Comparison of ENCODE assay signal across 18 cellular contexts in genomic region chr15:95825198-95825597, GRCh38.
"Had no signal": no experiment of that assay in that cellular context is flagged by ENCODE, and none has a peak within 500 bp of the region (broad histone marks: within the 10 kb centered on the region; RNA-seq: fewer than 3 reads in every experiment).

No MANE protein-coding gene starts in this region.

- H3K36me3 ChIP-seq: breast epithelium, heart left ventricle, lower lobe of right lung, neural progenitor cell, thoracic aorta, vagina had no signal

- ATAC-seq: activated T-cell treated with anti-CD3 and anti-CD28 coated beads, Interleukin-2, amount 50 U/mL, for 4 hours; lower lobe of right lung; WTC11 had no signal

- H3K4me2 ChIP-seq: neural progenitor cell had no signal

- H2AFZ ChIP-seq: neural progenitor cell had no signal

- DNase-seq: activated CD4-positive, alpha-beta T cell treated with anti-CD3 and anti-CD28 coated beads, Interleukin-2, amount 50 U/mL, for 4 hours; activated CD8-positive, alpha-beta memory T cell treated with anti-CD3 and anti-CD28 coated beads for 24 hours; activated CD8-positive, alpha-beta memory T cell treated with anti-CD3 and anti-CD28 coated beads, Interleukin-2, amount 50 U/mL, for 48 hours; activated naive CD4-positive, alpha-beta T cell; activated T-cell treated with anti-CD3 and anti-CD28 coated beads, Interleukin-2, amount 50 U/mL, for 4 hours; heart left ventricle; lower lobe of right lung; mesendoderm; naive B cell; stimulated activated CD4-positive, alpha-beta T cell treated with anti-CD3 and anti-CD28 coated beads, Interleukin-4, amount 100 ng/mL, for 24 hours; stimulated activated naive CD4-positive, alpha-beta T cell treated with Interleukin-2 at 50 U/mL for 16 hours; T-helper 9 cell had no signal

- H3K4me3 ChIP-seq: breast epithelium, heart left ventricle, lower lobe of right lung, neural progenitor cell, thoracic aorta, vagina had no signal

- H3K4me1 ChIP-seq: breast epithelium, lower lobe of right lung, vagina had no signal

- H3K27ac ChIP-seq: breast epithelium, epithelial cell of prostate, heart left ventricle, lower lobe of right lung, neural progenitor cell, thoracic aorta, vagina had no signal

- H3K27me3 ChIP-seq: breast epithelium, heart left ventricle, neural progenitor cell, vagina had no signal

- H3K9me3 ChIP-seq: breast epithelium, heart left ventricle, lower lobe of right lung, thoracic aorta, vagina had no signal

- H3K9ac ChIP-seq: neural progenitor cell had no signal
